ENCODE assay signal across 21 cellular contexts in genomic region chr5:34488984-34489383, GRCh38.
DNase-seq lines count a peak whose midpoint lies in the region; ATAC-seq and TF ChIP-seq lines count a peak whose summit lies in the region.
"Had no signal": no experiment of that assay in that cellular context is flagged by ENCODE, and none has a peak within 500 bp of the region (broad histone marks: within the 10 kb centered on the region; RNA-seq: fewer than 3 reads in every experiment).

No MANE protein-coding gene starts in this region.

- ATAC-seq in left ventricle myocardium superior: peak; percentile 63
- peak; percentile 13 for ATAC-seq in stimulated activated effector memory CD8-positive, alpha-beta T cell treated with anti-CD3 and anti-CD28 coated beads, Interleukin-12 subunit alpha, Interleukin-12 subunit beta, amount 100 ng/mL, for 72 hours
- ATAC-seq: T-helper 17 cell had no signal

- TF ChIP-seq POLR2A in spleen (IDR thresholded peaks at IDR 0.05): no peak

- H3K4me3 Mint-ChIP-seq in stimulated activated effector memory CD8-positive, alpha-beta T cell treated with anti-CD3 and anti-CD28 coated beads, Interleukin-12 subunit alpha, Interleukin-12 subunit beta, amount 100 ng/mL, for 72 hours: no peak overlapping the region
- H3K4me3 Mint-ChIP-seq: activated CD4-positive, alpha-beta T cell treated with anti-CD3 and anti-CD28 coated beads, Interleukin-2, amount 10 ng/mL, durations not matched to agents 7 days and 5 days; activated naive CD8-positive, alpha-beta T cell; CD8-positive, alpha-beta memory T cell; neural crest cell; T-helper 17 cell had no signal

- WGBS in spleen, 5 donors: 42 to 76% (median 69%) methylated on average over 3 to 4 of the region's 4 CpGs

- H3K27ac ChIP-seq in ascending aorta: peak overlapping the region; percentile 87 to 89
- H3K27ac ChIP-seq in spleen: no peak overlapping the region
- H3K27ac ChIP-seq: SK-N-MC had no signal

- peak; percentile 63 for DNase-seq in HuH-7.5 (ENCODE audit: low spot score)
- no peak for DNase-seq in ascending aorta (ENCODE audit: low spot score in 2 of 2)
- no peak for DNase-seq in left ventricle myocardium superior
- DNase-seq in stimulated activated effector memory CD8-positive, alpha-beta T cell treated with anti-CD3 and anti-CD28 coated beads, Interleukin-12 subunit alpha, Interleukin-12 subunit beta, amount 100 ng/mL, for 72 hours (ENCODE audit: low spot score in 2 of 2): no peak
- no peak for DNase-seq in iPS-NIHi11 (ENCODE audit: low spot score)
- DNase-seq in spleen: no peak
- DNase-seq in NCI-H187 treated with DMSO at 0.1 percent for 48 hours (lab: John Stamatoyannopoulos, UW): no peak
- no peak for DNase-seq in KBM-7
- DNase-seq: activated CD4-positive, alpha-beta T cell treated with anti-CD3 and anti-CD28 coated beads, Interleukin-2, amount 10 ng/mL, durations not matched to agents 7 days and 5 days; CD8-positive, alpha-beta memory T cell; DND-41; effector memory CD4-positive, alpha-beta T cell; Karpas-422; midbrain; stimulated activated CD4-positive, alpha-beta T cell treated with anti-CD3 and anti-CD28 coated beads, Interleukin-4, amount 100 ng/mL, for 1 hour; stimulated activated naive CD4-positive, alpha-beta T cell treated with Interleukin-2 at 50 U/mL for 16 hours; T-helper 17 cell; thyroid gland had no signal

- H3K4me3 ChIP-seq in ascending aorta: no peak overlapping the region
- no peak overlapping the region for H3K4me3 ChIP-seq in spleen
- H3K4me3 ChIP-seq: SK-N-MC, thyroid gland had no signal

- no peaks in the 10 kb centered on the region for H3K36me3 Mint-ChIP-seq in stimulated activated effector memory CD8-positive, alpha-beta T cell treated with anti-CD3 and anti-CD28 coated beads, Interleukin-12 subunit alpha, Interleukin-12 subunit beta, amount 100 ng/mL, for 72 hours
- H3K36me3 Mint-ChIP-seq: activated naive CD8-positive, alpha-beta T cell; CD8-positive, alpha-beta memory T cell had no signal

- H3K9me3 ChIP-seq in ascending aorta (no peaks in the 10 kb centered on the region), spleen (peaks cover 0 to 6% (median 0%) of the 10 kb centered on the region in 8 donors)
- H3K9me3 ChIP-seq: thyroid gland had no signal

- H3K27me3 ChIP-seq in ascending aorta (no peaks in the 10 kb centered on the region), spleen (replicated peaks in 1 of 7) (peaks cover 0 to 3% (median 0%) of the 10 kb centered on the region in 7 donors)
- H3K27me3 ChIP-seq: thyroid gland had no signal

- H3K4me1 Mint-ChIP-seq in stimulated activated effector memory CD8-positive, alpha-beta T cell treated with anti-CD3 and anti-CD28 coated beads, Interleukin-12 subunit alpha, Interleukin-12 subunit beta, amount 100 ng/mL, for 72 hours: peaks cover 6% of the 10 kb centered on the region
- H3K4me1 Mint-ChIP-seq: activated CD4-positive, alpha-beta T cell treated with anti-CD3 and anti-CD28 coated beads, Interleukin-2, amount 10 ng/mL, durations not matched to agents 7 days and 5 days had no signal

- no peaks in the 10 kb centered on the region for H3K36me3 ChIP-seq in ascending aorta
- H3K36me3 ChIP-seq in spleen: no peaks in the 10 kb centered on the region
- H3K36me3 ChIP-seq: thyroid gland had no signal

- H3K9me3 Mint-ChIP-seq in stimulated activated effector memory CD8-positive, alpha-beta T cell treated with anti-CD3 and anti-CD28 coated beads, Interleukin-12 subunit alpha, Interleukin-12 subunit beta, amount 100 ng/mL, for 72 hours: no peaks in the 10 kb centered on the region
- H3K9me3 Mint-ChIP-seq: activated CD4-positive, alpha-beta T cell treated with anti-CD3 and anti-CD28 coated beads, Interleukin-2, amount 10 ng/mL, durations not matched to agents 7 days and 5 days; neural crest cell had no signal

- in situ Hi-C loops in KBM-7 (cut with MboI; ENCODE audit: low pct_unique_long_range_greater_than_20kb, low sequenced_read_pairs): loop anchor here (25.0 kb wide), 2 partner anchors 398 to 523 kb away; no protein-coding TSS in a partner anchor

- intact Hi-C loops in ascending aorta (cut with DNase I) (loop anchor here (5.0 to 10.0 kb wide), 2 partner anchors 198 to 346 kb away; partner anchors contain the start of gene TTC23L), left ventricle myocardium superior (cut with micrococcal nuclease) (loop anchor here (10.0 kb wide), 1 partner anchor 516 kb away; no protein-coding TSS in a partner anchor), spleen (cut with DNase I; ENCODE audit: low total_unique reads) (loop anchor here (10.0 kb wide), 1 partner anchor 406 kb away; no protein-coding TSS in a partner anchor)

- H3K4me1 ChIP-seq in ascending aorta (peaks cover 9 to 37% of the 10 kb centered on the region in 2 donors), spleen (peaks cover 0 to 12% (median 5%) of the 10 kb centered on the region in 6 donors)

- H3K27ac Mint-ChIP-seq in stimulated activated effector memory CD8-positive, alpha-beta T cell treated with anti-CD3 and anti-CD28 coated beads, Interleukin-12 subunit alpha, Interleukin-12 subunit beta, amount 100 ng/mL, for 72 hours: no peak overlapping the region
- H3K27ac Mint-ChIP-seq: activated CD4-positive, alpha-beta T cell treated with anti-CD3 and anti-CD28 coated beads, Interleukin-2, amount 10 ng/mL, durations not matched to agents 7 days and 5 days; activated naive CD8-positive, alpha-beta T cell; CD8-positive, alpha-beta memory T cell; T-helper 17 cell had no signal

- TF ChIP-seq CTCF in ascending aorta (IDR thresholded peaks at IDR 0.05) (no peak), spleen (IDR thresholded peaks at IDR 0.05 in 8 of 11, conservative IDR thresholded peaks at IDR 0.05 in 3 of 11) (no peak)

Comparison
In these comparisons a context has a peak if more than half of its experiments do, and no peak if none do; other contexts are left out.
1. H3K27ac ChIP-seq: peak in ascending aorta (2 of 2); none in spleen (0 of 8).